In the genomic region with DNA sequence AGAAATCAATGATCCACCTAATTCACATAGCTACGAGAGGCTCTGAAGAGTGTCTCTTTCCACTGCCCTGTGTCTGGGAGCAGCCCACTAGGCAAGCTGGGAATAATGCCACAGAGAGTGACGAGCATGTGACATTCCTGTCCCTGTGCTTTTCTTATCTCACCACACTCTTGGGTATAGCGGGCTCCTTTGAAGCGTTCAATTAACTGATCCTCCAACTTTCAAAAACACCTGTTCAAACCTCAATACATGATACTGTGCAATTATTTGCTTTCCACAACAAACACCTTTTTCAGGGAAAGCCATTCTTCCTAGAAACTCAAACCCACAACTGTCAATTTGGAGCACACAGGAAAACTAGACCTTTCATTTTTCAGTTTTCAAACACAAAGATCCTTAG, we compare ENCODE assay signal across 1 cellular context.
TF ChIP-seq lines count a peak whose summit lies in the region.

No MANE protein-coding gene starts in this region.

TF ChIP-seq in H1, 55 proteins besides CTCF, POLR2A, EP300 and RAD21:
- TF ChIP-seq RFX5 (IDR thresholded peaks at IDR 0.05; ENCODE audit: borderline replicate concordance, low read depth, low read length) (no peak), NRF1 (IDR thresholded peaks at IDR 0.05; ENCODE audit: low read depth, low read length) (no peak), HDAC2 (IDR thresholded peaks at IDR 0.05; ENCODE audit: borderline replicate concordance in 1 of 2, low read depth in 2 of 2, low read length in 2 of 2) (no peak), JUND (IDR thresholded peaks at IDR 0.05; ENCODE audit: low read length) (no peak), GABPA (IDR thresholded peaks at IDR 0.05; ENCODE audit: borderline replicate concordance, insufficient read depth, low read length) (no peak), JUN (IDR thresholded peaks at IDR 0.05; ENCODE audit: low read depth, low read length) (no peak), CTBP2 (IDR thresholded peaks at IDR 0.05; ENCODE audit: borderline replicate concordance, insufficient read depth, insufficient read length, low read length) (no peak), TAF1 (IDR thresholded peaks at IDR 0.05; ENCODE audit: low read depth, low read length) (no peak; the same call in 1 of the 2 replicates), CHD1 (IDR thresholded peaks at IDR 0.05; ENCODE audit: low read depth, low read length) (no peak), CHD7 (IDR thresholded peaks at IDR 0.05; ENCODE audit: insufficient replicate concordance, low read length) (no peak), SIX5 (IDR thresholded peaks at IDR 0.05; ENCODE audit: low read depth, low read length) (no peak), CBX5 (IDR thresholded peaks at IDR 0.05; ENCODE audit: low read depth, low read length) (no peak), RXRA (IDR thresholded peaks at IDR 0.05; ENCODE audit: insufficient read depth, low read depth, low read length) (no peak), POLR2AphosphoS5 (IDR thresholded peaks at IDR 0.05; ENCODE audit: low read depth, low read length) (no peak), SAP30 (IDR thresholded peaks at IDR 0.05; ENCODE audit: insufficient read depth, insufficient replicate concordance, low read length) (no peak), SP2 (IDR thresholded peaks at IDR 0.05; ENCODE audit: low read length) (no peak)
- TF ChIP-seq, protein P1, sequence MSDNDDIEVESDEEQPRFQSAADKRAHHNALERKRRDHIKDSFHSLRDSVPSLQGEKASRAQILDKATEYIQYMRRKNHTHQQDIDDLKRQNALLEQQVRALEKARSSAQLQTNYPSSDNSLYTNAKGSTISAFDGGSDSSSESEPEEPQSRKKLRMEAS (IDR thresholded peaks at IDR 0.05): no peak
